In genomic region chr5:139513434-139513833, GRCh38 we compare ENCODE assay signal across 8 cellular contexts. TPM values are rescaled to one million over a fixed set of nuclear protein-coding genes. Genes with fewer than 3 reads are reported as not detected.
DNase-seq lines count a peak whose midpoint lies in the region; ATAC-seq and TF ChIP-seq lines count a peak whose summit lies in the region.
"Not testable (repeated sequence)": the region's sequence is repeated elsewhere in the genome, so short reads cannot be mapped to it uniquely, and the experiment has no call there.

No MANE protein-coding gene starts in this region.

- not testable (repeated sequence) for H3K9me3 Mint-ChIP-seq in brain

- in situ Hi-C loops in GM13977 (cut with MboI; ENCODE audit: low pct_unique_long_range_greater_than_20kb, low sequenced_read_pairs, unreplicated experiment), result not testable (repeated sequence)

- H3K27ac ChIP-seq in 22Rv1, result not testable (repeated sequence)

- H3K36me3 Mint-ChIP-seq in brain, result not testable (repeated sequence)

- peaks cover 19% of the 10 kb centered on the region for H3K27me3 Mint-ChIP-seq in brain

- H3K4me3 Mint-ChIP-seq in brain, result peak overlapping the region in 1 of 5 experiments; percentile 29

- ATAC-seq in HG03354 (IDR thresholded peaks at IDR 0.05; ENCODE audit: poor library complexity, severe bottlenecking, unreplicated experiment) (peak; percentile 59), sciatic nerve (peak; percentile 82)

- H3K27ac Mint-ChIP-seq in brain, result peak overlapping the region in 1 of 5 experiments; percentile 77

- intact Hi-C loops in sciatic nerve (cut with DNase I), result loop anchor here (10.0 kb wide), 1 partner anchor 89 kb away; no protein-coding TSS in a partner anchor

- H3K4me1 Mint-ChIP-seq in brain, result peaks cover 10% of the 10 kb centered on the region

- peak; percentile 77 for TF ChIP-seq CTCF in 22Rv1 (IDR thresholded peaks at IDR 0.05)
- peak; percentile 90 for TF ChIP-seq CTCF in GM13977 (IDR thresholded peaks at IDR 0.05; ENCODE audit: extremely low read depth, insufficient read depth, missing control alignments)
- TF ChIP-seq CTCF in brain (conservative IDR thresholded peaks at IDR 0.05), result peak; percentile 74 to 79

- DNase-seq in GM13977 (ENCODE audit: low spot score) (peak; percentile 71), NCI-H524 (lab: John Stamatoyannopoulos, UW) (peak; percentile 48 to 79), hippocampal formation (lab: John Stamatoyannopoulos, UW) (peak; percentile 41 to 72), sciatic nerve (ENCODE audit: low spot score) (peak; percentile 90)
- peak; percentile 65 for DNase-seq in activated CD4-positive, CD25-positive, alpha-beta regulatory T cell treated with anti-CD3 and anti-CD28 coated beads, Interleukin-2, amount 50 U/mL, for 16 hours (ENCODE audit: low read depth, low spot score)

RNA-seq across cellular contexts. Expression of gene STING1, which starts 30.9 kb away (rescaled TPM):
- 12.9 TPM for polyA plus RNA-seq in brain (ENCODE audit: insufficient read depth, low read depth, low replicate concordance)
- total RNA-seq in sciatic nerve, result 94.5 TPM

RNA-seq across cellular contexts. Expression of gene SMIM33, which starts 42.6 kb away (rescaled TPM):
- not detected for polyA plus RNA-seq in brain (ENCODE audit: insufficient read depth, low read depth, low replicate concordance)
- total RNA-seq in sciatic nerve, result not detected

RNA-seq across cellular contexts. Expression of gene UBE2D2, which starts 47.7 kb away (rescaled TPM):
- polyA plus RNA-seq in brain (ENCODE audit: insufficient read depth, low read depth, low replicate concordance), result 182 TPM
- 104 TPM for total RNA-seq in sciatic nerve

RNA-seq across cellular contexts. Expression of gene ECSCR, which starts 50.9 kb away (rescaled TPM):
- polyA plus RNA-seq in brain (ENCODE audit: insufficient read depth, low read depth, low replicate concordance), result 10.6 TPM
- total RNA-seq in sciatic nerve, result 32.3 TPM
